1 cellular context compared by ENCODE assay signal in genomic region chr19:1064661-1065605, GRCh38.
TF ChIP-seq lines count a peak whose summit lies in the region.

No MANE protein-coding gene starts in this region.

TF ChIP-seq in HepG2, 621 proteins besides CTCF, POLR2A, EP300 and RAD21 (continued from another document and continues in another):
- TF ChIP-seq ZNF687 (CRISPR knock-in tag; IDR thresholded peaks at IDR 0.05) = peak; percentile 90
- no peak for TF ChIP-seq ZNF143 (CRISPR knock-in tag; IDR thresholded peaks at IDR 0.05)
- TF ChIP-seq MATR3 (CRISPR knock-in tag; IDR thresholded peaks at IDR 0.05) = no peak
- TF ChIP-seq ZNF572 (CRISPR knock-in tag; IDR thresholded peaks at IDR 0.05) = peak; percentile 20; the same call in 1 of the 2 replicates
- TF ChIP-seq CENPBD1 (CRISPR knock-in tag; IDR thresholded peaks at IDR 0.05; ENCODE audit: borderline replicate concordance, low read depth) = no peak
- TF ChIP-seq MTF2 (CRISPR knock-in tag; IDR thresholded peaks at IDR 0.05; ENCODE audit: borderline replicate concordance) = no peak
- TF ChIP-seq ZNF12 (CRISPR knock-in tag; IDR thresholded peaks at IDR 0.05) = no peak
- TF ChIP-seq TRAFD1 (CRISPR knock-in tag; IDR thresholded peaks at IDR 0.05; ENCODE audit: borderline replicate concordance) = no peak
- no peak for TF ChIP-seq FOXK1 (CRISPR knock-in tag; IDR thresholded peaks at IDR 0.05; ENCODE audit: borderline replicate concordance, low read depth)
- peak; percentile 87 for TF ChIP-seq MYC (CRISPR knock-in tag; IDR thresholded peaks at IDR 0.05; ENCODE audit: borderline replicate concordance)
- TF ChIP-seq MIER3 (CRISPR knock-in tag; IDR thresholded peaks at IDR 0.05; ENCODE audit: borderline replicate concordance) = peak; percentile 14; the same call in 1 of the 2 replicates
- no peak for TF ChIP-seq ZNF782 (CRISPR knock-in tag; IDR thresholded peaks at IDR 0.05; ENCODE audit: borderline replicate concordance)
- no peak for TF ChIP-seq TIGD3 (CRISPR knock-in tag; IDR thresholded peaks at IDR 0.05; ENCODE audit: borderline replicate concordance)
- TF ChIP-seq ZNF101 (CRISPR knock-in tag; IDR thresholded peaks at IDR 0.05; ENCODE audit: borderline replicate concordance, low read depth) = no peak
- TF ChIP-seq AFF4 (CRISPR knock-in tag; IDR thresholded peaks at IDR 0.05) = no peak
- no peak for TF ChIP-seq RFXAP (CRISPR knock-in tag; IDR thresholded peaks at IDR 0.05; ENCODE audit: borderline replicate concordance)
- TF ChIP-seq ATF4 (CRISPR knock-in tag; IDR thresholded peaks at IDR 0.05) = no peak
- peak; percentile 22; the same call in 1 of the 2 replicates for TF ChIP-seq ZNF891 (CRISPR knock-in tag; IDR thresholded peaks at IDR 0.05)
- peak; percentile 72 for TF ChIP-seq BCL3 (CRISPR knock-in tag; IDR thresholded peaks at IDR 0.05)
- no peak for TF ChIP-seq ZNF737 (CRISPR knock-in tag; IDR thresholded peaks at IDR 0.05; ENCODE audit: borderline replicate concordance)
- no peak for TF ChIP-seq MTERF4 (CRISPR knock-in tag; IDR thresholded peaks at IDR 0.05)
- no peak for TF ChIP-seq SNAI1 (CRISPR knock-in tag; IDR thresholded peaks at IDR 0.05; ENCODE audit: borderline replicate concordance)
- no peak for TF ChIP-seq HOMEZ (CRISPR knock-in tag; IDR thresholded peaks at IDR 0.05; ENCODE audit: low read depth)
- TF ChIP-seq EZH2 (conservative IDR thresholded peaks at IDR 0.05; ENCODE audit: low read depth, low read length) = no peak
- no peak for TF ChIP-seq MAFF (IDR thresholded peaks at IDR 0.05; ENCODE audit: low read depth, low read length)
- no peak for TF ChIP-seq ZNF292 (CRISPR knock-in tag; IDR thresholded peaks at IDR 0.05; ENCODE audit: borderline replicate concordance, low read depth)
- peak; percentile 53; the same call in 1 of the 3 replicates for TF ChIP-seq MXI1 (IDR thresholded peaks at IDR 0.05; ENCODE audit: borderline replicate concordance, low read depth, low read length)
- 0 out of 2 replicates have a peak, but pooled peaks have one; percentile 38 for TF ChIP-seq KLF6 (CRISPR knock-in tag; IDR thresholded peaks at IDR 0.05)
- TF ChIP-seq ZFYVE20 (CRISPR knock-in tag; IDR thresholded peaks at IDR 0.05; ENCODE audit: borderline replicate concordance, low read depth) = no peak; the same call in 1 of the 2 replicates
- no peak for TF ChIP-seq ZBTB10 (CRISPR knock-in tag; IDR thresholded peaks at IDR 0.05; ENCODE audit: borderline replicate concordance)
- TF ChIP-seq NCOR1 (IDR thresholded peaks at IDR 0.05; ENCODE audit: borderline replicate concordance, low read length) = no peak
- no peak for TF ChIP-seq ZNF7 (CRISPR knock-in tag; IDR thresholded peaks at IDR 0.05)
- no peak for TF ChIP-seq ZNF468 (CRISPR knock-in tag; IDR thresholded peaks at IDR 0.05)
- no peak for TF ChIP-seq HMGA1 (CRISPR knock-in tag; conservative IDR thresholded peaks at IDR 0.05)
- 0 out of 2 replicates have a peak, but pooled peaks have one; percentile 62 for TF ChIP-seq ZNF674 (CRISPR knock-in tag; IDR thresholded peaks at IDR 0.05; ENCODE audit: low read depth)
- TF ChIP-seq NFIC (IDR thresholded peaks at IDR 0.05; ENCODE audit: low read length) = no peak
- no peak for TF ChIP-seq CHCHD3 (CRISPR knock-in tag; IDR thresholded peaks at IDR 0.05)
